ENCODE assay signal across 17 cellular contexts in genomic region chr3:132695006-132695405, GRCh38.
"Had no signal": no experiment of that assay in that cellular context is flagged by ENCODE, and none has a peak within 500 bp of the region (broad histone marks: within the 10 kb centered on the region; RNA-seq: fewer than 3 reads in every experiment).

No MANE protein-coding gene starts in this region.

- ATAC-seq: activated CD4-positive, CD25-positive, alpha-beta regulatory T cell treated with anti-CD3 and anti-CD28 coated beads, Interleukin-2, amount 50 U/mL, for 24 hours; activated CD8-positive, alpha-beta memory T cell treated with anti-CD3 and anti-CD28 coated beads, Interleukin-2, amount 10 ng/mL, durations not matched to agents 7 days and 5 days; activated CD8-positive, alpha-beta T cell treated with anti-CD3 and anti-CD28 coated beads for 36 hours; left lobe of liver; lower lobe of right lung; naive thymus-derived CD8-positive, alpha-beta T cell had no signal

- H3K4me3 Mint-ChIP-seq: activated CD4-positive, alpha-beta T cell treated with anti-CD3 and anti-CD28 coated beads, Interleukin-2, amount 10 ng/mL, durations not matched to agents 24 days and 14 days; activated CD8-positive, alpha-beta memory T cell treated with anti-CD3 and anti-CD28 coated beads, Interleukin-2, amount 10 ng/mL, durations not matched to agents 7 days and 5 days; activated CD8-positive, alpha-beta T cell treated with anti-CD3 and anti-CD28 coated beads for 36 hours; naive thymus-derived CD8-positive, alpha-beta T cell had no signal

- H3K27ac ChIP-seq: lower lobe of right lung, sigmoid colon, thoracic aorta, upper lobe of left lung, VCaP had no signal

- H3K4me1 Mint-ChIP-seq: activated CD8-positive, alpha-beta memory T cell treated with anti-CD3 and anti-CD28 coated beads, Interleukin-2, amount 10 ng/mL, durations not matched to agents 7 days and 5 days; naive thymus-derived CD8-positive, alpha-beta T cell had no signal

- H3K27me3 Mint-ChIP-seq: activated CD4-positive, alpha-beta T cell treated with anti-CD3 and anti-CD28 coated beads, Interleukin-2, amount 10 ng/mL, durations not matched to agents 24 days and 14 days; activated CD8-positive, alpha-beta memory T cell treated with anti-CD3 and anti-CD28 coated beads, Interleukin-2, amount 10 ng/mL, durations not matched to agents 7 days and 5 days; activated CD8-positive, alpha-beta T cell treated with anti-CD3 and anti-CD28 coated beads for 36 hours; naive thymus-derived CD8-positive, alpha-beta T cell had no signal

- H3K9me3 ChIP-seq: lower lobe of right lung, sigmoid colon, thoracic aorta, upper lobe of left lung had no signal

- H3K27me3 ChIP-seq: sigmoid colon, upper lobe of left lung had no signal

- H3K27ac Mint-ChIP-seq: activated CD4-positive, alpha-beta T cell treated with anti-CD3 and anti-CD28 coated beads, Interleukin-2, amount 10 ng/mL, durations not matched to agents 24 days and 14 days; activated CD8-positive, alpha-beta memory T cell treated with anti-CD3 and anti-CD28 coated beads, Interleukin-2, amount 10 ng/mL, durations not matched to agents 7 days and 5 days; activated CD8-positive, alpha-beta T cell treated with anti-CD3 and anti-CD28 coated beads for 36 hours had no signal

- H3K4me1 ChIP-seq: lower lobe of right lung, sigmoid colon, upper lobe of left lung had no signal

- DNase-seq: activated CD4-positive, alpha-beta T cell treated with anti-CD3 and anti-CD28 coated beads, Interleukin-2, amount 10 ng/mL, durations not matched to agents 24 days and 14 days; activated CD8-positive, alpha-beta memory T cell treated with anti-CD3 and anti-CD28 coated beads, Interleukin-2, amount 10 ng/mL, durations not matched to agents 7 days and 5 days; activated CD8-positive, alpha-beta T cell treated with anti-CD3 and anti-CD28 coated beads for 36 hours; activated T-cell treated with anti-CD3 and anti-CD28 coated beads for 4 hours; amygdala; effector CD4-positive, alpha-beta T cell; erythroblast; lower lobe of right lung; naive thymus-derived CD8-positive, alpha-beta T cell; sigmoid colon; stimulated activated CD4-positive, alpha-beta T cell treated with anti-CD3 and anti-CD28 coated beads, Interleukin-4, amount 100 ng/mL, for 1 hour; stimulated activated naive CD4-positive, alpha-beta T cell treated with Interleukin-2 at 50 U/mL for 16 hours; upper lobe of left lung had no signal

- H3K9me3 Mint-ChIP-seq: activated CD4-positive, alpha-beta T cell treated with anti-CD3 and anti-CD28 coated beads, Interleukin-2, amount 10 ng/mL, durations not matched to agents 24 days and 14 days; activated CD8-positive, alpha-beta T cell treated with anti-CD3 and anti-CD28 coated beads for 36 hours; naive thymus-derived CD8-positive, alpha-beta T cell had no signal
